In the genomic region with DNA sequence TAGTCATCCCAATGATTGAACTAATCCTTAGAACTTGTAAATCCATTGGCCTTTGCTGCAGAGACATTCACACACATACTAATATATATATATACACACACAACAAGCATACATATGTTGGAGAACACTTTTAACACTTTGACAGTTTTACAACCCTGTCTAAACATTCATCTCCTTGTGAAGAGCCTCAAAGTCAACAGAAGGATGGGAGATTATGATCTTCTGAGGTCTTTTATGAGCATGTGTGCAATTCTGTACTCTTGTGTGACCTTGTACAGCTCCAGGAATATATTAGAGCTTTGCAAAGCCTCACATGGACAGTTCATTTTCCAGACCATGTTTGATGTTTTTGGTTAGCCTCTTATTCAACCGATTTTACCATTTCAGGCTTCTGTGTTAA, we compare ENCODE assay signal across 21 cellular contexts.
DNase-seq lines count a peak whose midpoint lies in the region; ATAC-seq and TF ChIP-seq lines count a peak whose summit lies in the region.
"Had no signal": no experiment of that assay in that cellular context is flagged by ENCODE, and none has a peak within 500 bp of the region (broad histone marks: within the 10 kb centered on the region; RNA-seq: fewer than 3 reads in every experiment).

No MANE protein-coding gene starts in this region.

- CTCF ChIA-PET in HEK293T (lab: Yijun Ruan, JAX) = no interaction called here

- ATAC-seq in GM21737 (IDR thresholded peaks at IDR 0.05; ENCODE audit: unreplicated experiment) = no peak
- no peak for ATAC-seq in HG03565 (IDR thresholded peaks at IDR 0.05; ENCODE audit: unreplicated experiment)
- ATAC-seq: A549 had no signal

- POLR2A ChIA-PET in HEK293T (lab: Yijun Ruan, JAX) = no interaction called here

- DNase-seq in NCI-H510A treated with DMSO at 0.1 percent for 48 hours (lab: John Stamatoyannopoulos, UW) (peak; percentile 19), NCI-H510A (lab: John Stamatoyannopoulos, UW) (no peak), DMS 273 treated with DMSO at 0.1 percent for 48 hours (lab: John Stamatoyannopoulos, UW) (peak; percentile 6), HEK293T (ENCODE audit: extremely low spot score) (no peak), SHP77 treated with DMSO at 0.1 percent for 48 hours (lab: John Stamatoyannopoulos, UW) (peak; percentile 29), NCI-H446 treated with DMSO at 0.1 percent for 48 hours (lab: John Stamatoyannopoulos, UW) (no peak)
- DNase-seq: 8988T; ACHN; AML-193; BE2C; CD4-positive, alpha-beta T cell; CD8-positive, alpha-beta memory T cell; DMS153; DMS79 treated with DMSO at 0.1 percent for 48 hours; GF-D8; GM23248; H7; HCEC 1CT had no signal

TF ChIP-seq in HEK293T, 16 proteins besides CTCF, POLR2A, EP300 and RAD21:
- TF ChIP-seq HDGF (IDR thresholded peaks at IDR 0.05; ENCODE audit: borderline replicate concordance) (no peak), ZNF384 (IDR thresholded peaks at IDR 0.05) (0 out of 2 replicates have a peak, but pooled peaks have one; percentile 11), FOXK2 (IDR thresholded peaks at IDR 0.05) (no peak), FOXM1 (IDR thresholded peaks at IDR 0.05; ENCODE audit: borderline replicate concordance) (no peak)

Comparison
In these comparisons a context has a peak if more than half of its experiments do, and no peak if none do; other contexts are left out.
1. DNase-seq: peak in NCI-H510A treated with DMSO at 0.1 percent for 48 hours (single experiment), DMS 273 treated with DMSO at 0.1 percent for 48 hours (single experiment) and SHP77 treated with DMSO at 0.1 percent for 48 hours (single experiment); none in NCI-H510A (single experiment), HEK293T (single experiment) and NCI-H446 treated with DMSO at 0.1 percent for 48 hours (single experiment).